ENCODE assay signal across 8 cellular contexts in genomic region chr1:11845641-11846335, GRCh38. TPM values are rescaled to one million over a fixed set of nuclear protein-coding genes. Genes with fewer than 3 reads are reported as not detected.
DNase-seq lines count a peak whose midpoint lies in the region; ATAC-seq and TF ChIP-seq lines count a peak whose summit lies in the region.
"Had no signal": no experiment of that assay in that cellular context is flagged by ENCODE, and none has a peak within 500 bp of the region (broad histone marks: within the 10 kb centered on the region; RNA-seq: fewer than 3 reads in every experiment).

No MANE protein-coding gene starts in this region.

- no peak overlapping the region for H3K4me3 Mint-ChIP-seq in CD4-positive, alpha-beta T cell
- no peak overlapping the region for H3K4me3 Mint-ChIP-seq in endodermal cell

- no peaks in the 10 kb centered on the region for H3K27me3 Mint-ChIP-seq in CD4-positive, alpha-beta T cell
- no peaks in the 10 kb centered on the region for H3K27me3 Mint-ChIP-seq in endodermal cell (ENCODE audit: insufficient read depth)

- no peak overlapping the region for H3K27ac Mint-ChIP-seq in CD4-positive, alpha-beta T cell
- H3K27ac Mint-ChIP-seq in endodermal cell = no peak overlapping the region

- TF ChIP-seq CTCF in CD4-positive, alpha-beta T cell (IDR thresholded peaks at IDR 0.05) = no peak
- TF ChIP-seq CTCF in endodermal cell (conservative IDR thresholded peaks at IDR 0.05) = peak; percentile 37

- H3K4me1 Mint-ChIP-seq in CD4-positive, alpha-beta T cell (ENCODE audit: low read depth) = peaks cover 3% of the 10 kb centered on the region
- H3K4me1 Mint-ChIP-seq in endodermal cell = peaks cover 2% of the 10 kb centered on the region

- intact Hi-C loops in CD4-positive, alpha-beta T cell (cut with DNase I, micrococcal nuclease) = no loop called here

- no peak overlapping the region for H3K27ac ChIP-seq in CD4-positive, alpha-beta T cell (ENCODE audit: low read depth, low read length)
- H3K27ac ChIP-seq in endodermal cell (ENCODE audit: low read depth, low read length) = no peak overlapping the region

- no peaks in the 10 kb centered on the region for H3K9me3 ChIP-seq in CD4-positive, alpha-beta T cell (ENCODE audit: control insufficient read depth, low read length)
- no peaks in the 10 kb centered on the region for H3K9me3 ChIP-seq in endodermal cell (ENCODE audit: control insufficient read depth, low read length)

- no peak overlapping the region for H3K9ac ChIP-seq in endodermal cell (ENCODE audit: extremely low read depth, low read length, poor library complexity, severe bottlenecking)

- no peaks in the 10 kb centered on the region for H3K9me3 Mint-ChIP-seq in CD4-positive, alpha-beta T cell
- H3K9me3 Mint-ChIP-seq in endodermal cell = no peaks in the 10 kb centered on the region

- peak; percentile 44 for ATAC-seq in CD4-positive, alpha-beta T cell (ENCODE audit: poor library complexity)
- ATAC-seq in HG03139 (IDR thresholded peaks at IDR 0.05; ENCODE audit: unreplicated experiment) = no peak
- ATAC-seq in GM19395 (IDR thresholded peaks at IDR 0.05; ENCODE audit: unreplicated experiment) = no peak

- peaks cover 32% of the 10 kb centered on the region for H3K36me3 Mint-ChIP-seq in CD4-positive, alpha-beta T cell (ENCODE audit: low read depth)
- H3K36me3 Mint-ChIP-seq in endodermal cell (ENCODE audit: low read depth) = peaks cover 46% of the 10 kb centered on the region

- CTCF ChIA-PET in CD4-positive, alpha-beta T cell (lab: Charles Lee) = no interaction called here

- no peak for DNase-seq in CD4-positive, alpha-beta T cell
- peak; percentile 19 for DNase-seq in LHCN-M2 (ENCODE audit: low read depth)
- peak; percentile 57 for DNase-seq in endodermal cell
- no peak for DNase-seq in NCI-H2029 (lab: John Stamatoyannopoulos, UW)

- no peaks in the 10 kb centered on the region for H3K4me1 ChIP-seq in endodermal cell (ENCODE audit: control insufficient read depth, insufficient read depth, low read length)

- POLR2A ChIA-PET in CD4-positive, alpha-beta T cell (lab: Charles Lee) = interaction anchor here (1.3 kb wide), 1 partner anchor 62 kb away, joined by 4 read pairs; no protein-coding TSS in a partner anchor

- no peaks in the 10 kb centered on the region for H3K27me3 ChIP-seq in CD4-positive, alpha-beta T cell (ENCODE audit: control insufficient read depth, insufficient read depth, low read length)
- H3K27me3 ChIP-seq in endodermal cell (ENCODE audit: control insufficient read depth, insufficient read depth, low read length, poor library complexity, severe bottlenecking) = no peaks in the 10 kb centered on the region

- peaks cover 41% of the 10 kb centered on the region for H3K36me3 ChIP-seq in endodermal cell (ENCODE audit: control insufficient read depth, insufficient read depth, low read length)

- 81 to 83% methylated on average over 4 of the region's 5 CpGs for WGBS in endodermal cell (ENCODE audit: insufficient coverage in 1 of 2, insufficient read length in 1 of 2), 2 experiments

- H3K4me3 ChIP-seq in endodermal cell (ENCODE audit: low read length) = no peak overlapping the region

RNA-seq across cellular contexts. Expression of gene NPPA, which starts 1.8 kb away (rescaled TPM):
- total RNA-seq in CD4-positive, alpha-beta T cell = not detected
- total RNA-seq in LHCN-M2 (2014; rRNA removed) (not detected in 2 replicates), endodermal cell (not detected)
- polyA plus RNA-seq in LHCN-M2 (2012) = not detected
- 1.6 TPM for polyA plus RNA-seq in endodermal cell (2013, experiment 1 of 2)
- polyA plus RNA-seq in endodermal cell (2013, experiment 2 of 2) = 3.4 TPM
- total RNA-seq: Daoy; T-helper 2 cell treated with Interferon-gamma antibody and Interleukin-4, amounts not matched to agents 100 ng/mL and 5 ng/mL, for 36 hours had no signal

RNA-seq across cellular contexts. Expression of gene NPPB, which starts 13.0 kb away (rescaled TPM):
- total RNA-seq in CD4-positive, alpha-beta T cell = not detected
- total RNA-seq in LHCN-M2 (2014; rRNA removed) (not detected in 2 replicates), endodermal cell (10 to 100 TPM; 45.8 to 51.9 TPM)
- polyA plus RNA-seq in LHCN-M2 (2012) = not detected
- 110 TPM for polyA plus RNA-seq in endodermal cell (2013, experiment 1 of 2)
- polyA plus RNA-seq in endodermal cell (2013, experiment 2 of 2) = 184 TPM
- total RNA-seq: T-helper 2 cell treated with Interferon-gamma antibody and Interleukin-4, amounts not matched to agents 100 ng/mL and 5 ng/mL, for 36 hours had no signal

RNA-seq across cellular contexts. Expression of gene CLCN6, which starts 39.8 kb away (rescaled TPM):
- total RNA-seq in CD4-positive, alpha-beta T cell = 10 to 100 TPM; 10.9 to 11.2 TPM
- total RNA-seq in LHCN-M2 (2014; rRNA removed) (5.5 and 10.7 TPM in 2 replicates), endodermal cell (10 to 100 TPM; 29.6 to 31.5 TPM)
- polyA plus RNA-seq in LHCN-M2 (2012) = 8.0 TPM
- polyA plus RNA-seq in endodermal cell (2013, experiment 1 of 2) = 27.6 TPM
- polyA plus RNA-seq in endodermal cell (2013, experiment 2 of 2) = 29.3 TPM

RNA-seq across cellular contexts. Expression of gene MTHFR, which starts 40.0 kb away (rescaled TPM):
- total RNA-seq in CD4-positive, alpha-beta T cell = 10 to 100 TPM; 30.8 to 31.3 TPM
- total RNA-seq in LHCN-M2 (2014; rRNA removed) (7.8 and 11.7 TPM in 2 replicates), endodermal cell (10 to 100 TPM; 22.3 to 30.0 TPM)
- 7.7 TPM for polyA plus RNA-seq in LHCN-M2 (2012)
- 15.8 TPM for polyA plus RNA-seq in endodermal cell (2013, experiment 1 of 2)
- polyA plus RNA-seq in endodermal cell (2013, experiment 2 of 2) = 14.0 TPM

Comparison
In these comparisons a context has a peak if more than half of its experiments do, and no peak if none do; other contexts are left out.
1. DNase-seq: peak in LHCN-M2 (single experiment) and endodermal cell (single experiment); none in CD4-positive, alpha-beta T cell (0 of 10) and NCI-H2029 (single experiment).
2. RNA of gene NPPB, which starts 13.0 kb away (total RNA-seq): 45.8 to 51.9 TPM in endodermal cell; not detected in CD4-positive, alpha-beta T cell and not detected in LHCN-M2; every median in the first group is over 10 times any median in the second.